Comparison of ENCODE assay signal across 8 cellular contexts in genomic region chr19:57389730-57390598, GRCh38. TPM values are rescaled to one million over a fixed set of nuclear protein-coding genes. Genes with fewer than 3 reads are reported as not detected.
DNase-seq lines count a peak whose midpoint lies in the region; ATAC-seq and TF ChIP-seq lines count a peak whose summit lies in the region.

TSS of gene ZNF548 (plus strand) at chr19:57389854. CDS start at chr19:57390100, 246 bp downstream.

- H3K4me3 Mint-ChIP-seq in T-helper 2 cell treated with Interferon-gamma antibody and Interleukin-4, amounts not matched to agents 5 μg/mL and 100 μg/mL, for 36 hours: peak within 1 kb of the TSS; percentile 95

- H3K36me3 Mint-ChIP-seq in T-helper 2 cell treated with Interferon-gamma antibody and Interleukin-4, amounts not matched to agents 5 μg/mL and 100 μg/mL, for 36 hours (ENCODE audit: low read depth): peaks cover 43% of the 10 kb centered on the region

- TF ChIP-seq CTCF in ascending aorta (IDR thresholded peaks at IDR 0.05) (peak in 2 of 3 experiments; percentile 15 to 35), vagina (IDR thresholded peaks at IDR 0.05) (peak in 1 of 3 experiments; percentile 26)

- under 1% methylated on average over 50 of the region's 50 CpGs for WGBS in right cardiac atrium

- no peaks in the 10 kb centered on the region for H3K27me3 Mint-ChIP-seq in T-helper 2 cell treated with Interferon-gamma antibody and Interleukin-4, amounts not matched to agents 5 μg/mL and 100 μg/mL, for 36 hours (ENCODE audit: low read depth)

- peaks cover 57% of the 10 kb centered on the region for H3K9me3 Mint-ChIP-seq in T-helper 2 cell treated with Interferon-gamma antibody and Interleukin-4, amounts not matched to agents 5 μg/mL and 100 μg/mL, for 36 hours

- H3K4me1 ChIP-seq in ascending aorta (peaks cover 0 to 10% of the 10 kb centered on the region in 2 donors), right cardiac atrium (ENCODE audit: control insufficient read depth, insufficient read depth, low read length) (peaks cover 2% of the 10 kb centered on the region), vagina (peaks cover 21% of the 10 kb centered on the region)

- no peak for TF ChIP-seq POLR2A in vagina (IDR thresholded peaks at IDR 0.05)

- H3K27me3 ChIP-seq in ascending aorta: no peaks in the 10 kb centered on the region
- H3K27me3 ChIP-seq in right cardiac atrium (ENCODE audit: control insufficient read depth, insufficient read depth): no peaks in the 10 kb centered on the region
- no peaks in the 10 kb centered on the region for H3K27me3 ChIP-seq in vagina

- intact Hi-C loops in ascending aorta (cut with DNase I): loop anchor here (1.0 to 5.0 kb wide), 8 partner anchors 21 to 612 kb away; partner anchors contain the start of genes TRAPPC2B, ZNF17, ZNF304 and ZNF460
- intact Hi-C loops in right cardiac atrium (cut with DNase I): no loop called here
- intact Hi-C loops in vagina (cut with DNase I): no loop called here

- H3K4me3 ChIP-seq in ascending aorta: peak within 1 kb of the TSS; percentile 72 to 80
- peak within 1 kb of the TSS; percentile 86 for H3K4me3 ChIP-seq in right cardiac atrium (ENCODE audit: low read length)
- H3K4me3 ChIP-seq in vagina: peak within 1 kb of the TSS; percentile 85 to 94

- peak within 1 kb of the TSS; percentile 93 for H3K27ac ChIP-seq in ascending aorta
- H3K27ac ChIP-seq in right cardiac atrium (ENCODE audit: low read length): peak within 1 kb of the TSS; percentile 86
- H3K27ac ChIP-seq in vagina: peak within 1 kb of the TSS; percentile 83

- peaks cover 19 to 26% of the 10 kb centered on the region in 2 donors for H3K9me3 ChIP-seq in ascending aorta
- H3K9me3 ChIP-seq in right cardiac atrium (ENCODE audit: control insufficient read depth, low read length): no peaks in the 10 kb centered on the region
- H3K9me3 ChIP-seq in vagina: peaks cover 17% of the 10 kb centered on the region

- peaks cover 23% of the 10 kb centered on the region in 2 donors for H3K36me3 ChIP-seq in ascending aorta
- H3K36me3 ChIP-seq in vagina: peaks cover 0 to 25% of the 10 kb centered on the region in 2 donors

- DNase-seq in NCI-H1930 (lab: John Stamatoyannopoulos, UW): peak; percentile 99 to 100
- peak; percentile 95 for DNase-seq in T-helper 2 cell treated with Interferon-gamma antibody and Interleukin-4, amounts not matched to agents 5 μg/mL and 100 μg/mL, for 36 hours (ENCODE audit: low spot score)
- DNase-seq in ascending aorta (ENCODE audit: low spot score in 2 of 2): peak; percentile 97 to 99
- DNase-seq in right cardiac atrium: peak; percentile 97 to 98 (median 98)
- DNase-seq in putamen (ENCODE audit: low spot score): peak; percentile 98
- peak in 1 of 2 donors; percentile 98 for DNase-seq in vagina (ENCODE audit: extremely low spot score in 2 of 2)

- peaks cover 19% of the 10 kb centered on the region for H3K4me1 Mint-ChIP-seq in T-helper 2 cell treated with Interferon-gamma antibody and Interleukin-4, amounts not matched to agents 5 μg/mL and 100 μg/mL, for 36 hours (ENCODE audit: low read depth)

- ATAC-seq in GM18499 (IDR thresholded peaks at IDR 0.05; ENCODE audit: insufficient read depth, unreplicated experiment) (peak; percentile 94), HG02943 (IDR thresholded peaks at IDR 0.05; ENCODE audit: low read depth, unreplicated experiment) (peak; percentile 97), right cardiac atrium (peak; percentile 99 to 100)

- peak within 1 kb of the TSS; percentile 97 for H3K27ac Mint-ChIP-seq in T-helper 2 cell treated with Interferon-gamma antibody and Interleukin-4, amounts not matched to agents 5 μg/mL and 100 μg/mL, for 36 hours

RNA-seq across cellular contexts. Expression of gene ZNF548, which starts in this region (rescaled TPM):
- 0.96 TPM for total RNA-seq in ascending aorta
- 10 to 100 TPM; 13.4 to 20.1 (median 16.8) TPM for total RNA-seq in right cardiac atrium
- polyA plus RNA-seq in right cardiac atrium: 10.7 TPM
- 17.2 TPM for total RNA-seq in vagina

Comparison
In these comparisons a context has a peak if more than half of its experiments do, and no peak if none do; other contexts are left out.
1. Peak in DNase-seq, H3K4me3 ChIP-seq and H3K27ac ChIP-seq in ascending aorta; RNA of the gene not detected or under 1 TPM.